ENCODE assay signal across 1 cellular context in genomic region chr19:33496016-33496415, GRCh38.
TF ChIP-seq lines count a peak whose summit lies in the region.

No MANE protein-coding gene starts in this region.

TF ChIP-seq in GM23338, 12 proteins besides CTCF, POLR2A, EP300 and RAD21 (continued from another document):
- TF ChIP-seq, protein P1, sequence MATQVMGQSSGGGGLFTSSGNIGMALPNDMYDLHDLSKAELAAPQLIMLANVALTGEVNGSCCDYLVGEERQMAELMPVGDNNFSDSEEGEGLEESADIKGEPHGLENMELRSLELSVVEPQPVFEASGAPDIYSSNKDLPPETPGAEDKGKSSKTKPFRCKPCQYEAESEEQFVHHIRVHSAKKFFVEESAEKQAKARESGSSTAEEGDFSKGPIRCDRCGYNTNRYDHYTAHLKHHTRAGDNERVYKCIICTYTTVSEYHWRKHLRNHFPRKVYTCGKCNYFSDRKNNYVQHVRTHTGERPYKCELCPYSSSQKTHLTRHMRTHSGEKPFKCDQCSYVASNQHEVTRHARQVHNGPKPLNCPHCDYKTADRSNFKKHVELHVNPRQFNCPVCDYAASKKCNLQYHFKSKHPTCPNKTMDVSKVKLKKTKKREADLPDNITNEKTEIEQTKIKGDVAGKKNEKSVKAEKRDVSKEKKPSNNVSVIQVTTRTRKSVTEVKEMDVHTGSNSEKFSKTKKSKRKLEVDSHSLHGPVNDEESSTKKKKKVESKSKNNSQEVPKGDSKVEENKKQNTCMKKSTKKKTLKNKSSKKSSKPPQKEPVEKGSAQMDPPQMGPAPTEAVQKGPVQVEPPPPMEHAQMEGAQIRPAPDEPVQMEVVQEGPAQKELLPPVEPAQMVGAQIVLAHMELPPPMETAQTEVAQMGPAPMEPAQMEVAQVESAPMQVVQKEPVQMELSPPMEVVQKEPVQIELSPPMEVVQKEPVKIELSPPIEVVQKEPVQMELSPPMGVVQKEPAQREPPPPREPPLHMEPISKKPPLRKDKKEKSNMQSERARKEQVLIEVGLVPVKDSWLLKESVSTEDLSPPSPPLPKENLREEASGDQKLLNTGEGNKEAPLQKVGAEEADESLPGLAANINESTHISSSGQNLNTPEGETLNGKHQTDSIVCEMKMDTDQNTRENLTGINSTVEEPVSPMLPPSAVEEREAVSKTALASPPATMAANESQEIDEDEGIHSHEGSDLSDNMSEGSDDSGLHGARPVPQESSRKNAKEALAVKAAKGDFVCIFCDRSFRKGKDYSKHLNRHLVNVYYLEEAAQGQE (IDR thresholded peaks at IDR 0.05; ENCODE audit: unreplicated experiment) = no peak
- no peak for TF ChIP-seq POLR2AphosphoS5 (IDR thresholded peaks at IDR 0.05; ENCODE audit: low read depth)
- TF ChIP-seq JUNB (IDR thresholded peaks at IDR 0.05; ENCODE audit: unreplicated experiment) = no peak
- no peak for TF ChIP-seq EZH2phosphoT487 (IDR thresholded peaks at IDR 0.05; ENCODE audit: unreplicated experiment)
- TF ChIP-seq ZNF331 (CRISPR knock-in tag; IDR thresholded peaks at IDR 0.05; ENCODE audit: low read depth) = no peak
- TF ChIP-seq EZH2 (IDR thresholded peaks at IDR 0.05; ENCODE audit: low read depth, unreplicated experiment) = no peak
